Comparison of ENCODE assay signal across 31 cellular contexts in the genomic region with DNA sequence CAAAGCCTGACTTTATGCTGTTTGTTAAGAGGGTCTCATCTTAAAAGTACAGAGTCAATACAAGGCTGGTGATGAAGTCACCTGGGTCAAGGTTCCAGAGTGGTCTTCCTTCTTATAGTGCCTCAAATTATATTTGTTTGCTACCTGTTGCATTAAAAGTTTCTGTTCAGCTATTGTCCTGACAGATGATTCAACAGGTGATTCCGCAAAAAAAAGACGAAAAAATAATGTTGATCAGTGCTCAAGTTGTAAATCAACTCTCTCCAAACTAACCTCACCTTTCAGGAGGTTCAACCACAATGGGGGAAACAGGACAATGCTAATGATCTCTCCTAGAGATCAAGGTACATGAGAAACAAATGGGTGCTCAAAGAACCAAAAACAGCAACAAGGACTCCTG.
"Had no signal": no experiment of that assay in that cellular context is flagged by ENCODE, and none has a peak within 500 bp of the region (broad histone marks: within the 10 kb centered on the region; RNA-seq: fewer than 3 reads in every experiment).

No MANE protein-coding gene starts in this region.

- H3K27ac ChIP-seq: neutrophil, ovary, parathyroid adenoma, psoas muscle, right lobe of liver, sigmoid colon, stomach, thoracic aorta, thyroid gland, tibial nerve, upper lobe of left lung, vagina had no signal

- H2AFZ ChIP-seq: parathyroid adenoma had no signal

- H3K27me3 Mint-ChIP-seq: progenitor cell of endocrine pancreas; stimulated activated naive B cell treated with anti-CD40 and anti-IgM and Interleukin-4, amounts not matched to agents 10 μg/mL and 1 μg/mL and 100 μg/mL, for 72 hours; stimulated activated naive CD8-positive, alpha-beta T cell treated with anti-CD3 and anti-CD28 coated beads, Interleukin-15, Interleukin-2, amounts not matched to agents 100 ng/mL and 50 ng/mL, for 24 hours had no signal

- H3K4me1 ChIP-seq: psoas muscle, right lobe of liver, sigmoid colon, thyroid gland, tibial nerve, upper lobe of left lung, vagina had no signal

- H3K36me3 ChIP-seq: neutrophil, ovary, right lobe of liver, sigmoid colon, stomach, thoracic aorta, thyroid gland, upper lobe of left lung, vagina had no signal

- H3K9me3 ChIP-seq: neutrophil, right lobe of liver, thyroid gland, vagina had no signal

- H3K4me1 Mint-ChIP-seq: neural crest cell; stimulated activated effector memory CD8-positive, alpha-beta T cell treated with anti-CD3 and anti-CD28 coated beads, Interleukin-12 subunit alpha, Interleukin-12 subunit beta, amount 100 ng/mL, for 72 hours had no signal

- ATAC-seq: naive thymus-derived CD8-positive, alpha-beta T cell; natural killer cell treated with Interleukin-12 subunit alpha and Interleukin-12 subunit beta and Interleukin-15 and Interleukin-18, amount 100 ng/mL, for 72 hours; right lobe of liver; stimulated activated effector memory CD8-positive, alpha-beta T cell treated with anti-CD3 and anti-CD28 coated beads, Interleukin-12 subunit alpha, Interleukin-12 subunit beta, amount 100 ng/mL, for 72 hours; stimulated activated naive B cell treated with anti-CD40 and anti-IgM and Interleukin-4, amounts not matched to agents 10 μg/mL and 1 μg/mL and 100 μg/mL, for 72 hours had no signal

- H3K27me3 ChIP-seq: ovary, right lobe of liver, sigmoid colon, stomach, thyroid gland, tibial nerve, upper lobe of left lung, vagina had no signal

- H3K9ac ChIP-seq: parathyroid adenoma had no signal

- FAIRE-seq: small intestine, urothelium cell line had no signal

- DNase-seq: naive thymus-derived CD8-positive, alpha-beta T cell; nephron progenitor cell; nucleus accumbens; ovary; posterior cingulate gyrus; psoas muscle; right cardiac atrium; right lobe of liver; sigmoid colon; small intestine; stimulated activated CD4-positive, alpha-beta T cell treated with anti-CD3 and anti-CD28 coated beads, Interleukin-15, amount 100 ng/mL, for 24 hours; stimulated activated CD4-positive, alpha-beta T cell treated with anti-CD3 and anti-CD28 coated beads, Interleukin-2, amount 100 ng/mL, for 24 hours; stimulated activated CD4-positive, alpha-beta T cell treated with anti-CD3 and anti-CD28 coated beads, Interleukin-2, amount 100 ng/mL, for 48 hours; stimulated activated CD4-positive, alpha-beta T cell treated with anti-CD3 and anti-CD28 coated beads, Interleukin-4, amount 100 ng/mL, for 24 hours; stimulated activated naive B cell treated with anti-CD40 and anti-IgM and Interleukin-4, amounts not matched to agents 10 μg/mL and 1 μg/mL and 100 μg/mL, for 72 hours; stimulated activated naive CD4-positive, alpha-beta T cell treated with Interleukin-2 at 50 U/mL for 16 hours; stomach; trophoblast cell; upper lobe of left lung had no signal

- H3K36me3 Mint-ChIP-seq: stimulated activated effector memory CD8-positive, alpha-beta T cell treated with anti-CD3 and anti-CD28 coated beads, Interleukin-12 subunit alpha, Interleukin-12 subunit beta, amount 100 ng/mL, for 72 hours had no signal

- H3K4me3 ChIP-seq: ovary, psoas muscle, right lobe of liver, sigmoid colon, stomach, thoracic aorta, thyroid gland, tibial nerve, upper lobe of left lung, vagina had no signal

- H3K27ac Mint-ChIP-seq: naive thymus-derived CD8-positive, alpha-beta T cell; natural killer cell treated with Interleukin-12 subunit alpha and Interleukin-12 subunit beta and Interleukin-15 and Interleukin-18, amount 100 ng/mL, for 72 hours; nephron progenitor cell; progenitor cell of endocrine pancreas; stimulated activated effector memory CD8-positive, alpha-beta T cell treated with anti-CD3 and anti-CD28 coated beads, Interleukin-12 subunit alpha, Interleukin-12 subunit beta, amount 100 ng/mL, for 72 hours; stimulated activated naive B cell treated with anti-CD40 and anti-IgM and Interleukin-4, amounts not matched to agents 10 μg/mL and 1 μg/mL and 100 μg/mL, for 72 hours; stimulated activated naive CD8-positive, alpha-beta T cell treated with anti-CD3 and anti-CD28 coated beads, Interleukin-15, Interleukin-2, amounts not matched to agents 100 ng/mL and 50 ng/mL, for 24 hours had no signal

- H3K79me2 ChIP-seq: parathyroid adenoma had no signal

- H3K4me3 Mint-ChIP-seq: naive thymus-derived CD8-positive, alpha-beta T cell; natural killer cell treated with Interleukin-12 subunit alpha and Interleukin-12 subunit beta and Interleukin-15 and Interleukin-18, amount 100 ng/mL, for 72 hours; nephron progenitor cell; neural crest cell; stimulated activated effector memory CD8-positive, alpha-beta T cell treated with anti-CD3 and anti-CD28 coated beads, Interleukin-12 subunit alpha, Interleukin-12 subunit beta, amount 100 ng/mL, for 72 hours; stimulated activated naive B cell treated with anti-CD40 and anti-IgM and Interleukin-4, amounts not matched to agents 10 μg/mL and 1 μg/mL and 100 μg/mL, for 72 hours; stimulated activated naive CD8-positive, alpha-beta T cell treated with anti-CD3 and anti-CD28 coated beads, Interleukin-15, Interleukin-2, amounts not matched to agents 100 ng/mL and 50 ng/mL, for 24 hours had no signal
